In genomic region chr7:25597881-25598456, GRCh38 we compare ENCODE assay signal across 18 cellular contexts.
DNase-seq lines count a peak whose midpoint lies in the region; ATAC-seq, FAIRE-seq and TF ChIP-seq lines count a peak whose summit lies in the region.
"Had no signal": no experiment of that assay in that cellular context is flagged by ENCODE, and none has a peak within 500 bp of the region (broad histone marks: within the 10 kb centered on the region; RNA-seq: fewer than 3 reads in every experiment).

No MANE protein-coding gene starts in this region.

- H2AFZ ChIP-seq in HepG2 (ENCODE audit: low read length), result no peak overlapping the region

- CTCF ChIA-PET in HepG2 (lab: Yijun Ruan, JAX; ENCODE audit: low intra/inter-chr PET ratio, low total read pairs), result no interaction called here

- peak overlapping the region in 1 of 2 donors; percentile 1 for H3K27ac ChIP-seq in right atrium auricular region
- no peak overlapping the region for H3K27ac ChIP-seq in HepG2 (ENCODE audit: extremely low read length, insufficient read depth, low read length)
- peak overlapping the region; percentile 6 to 52 for H3K27ac ChIP-seq in tibial artery
- H3K27ac ChIP-seq: vagina had no signal

- no peak overlapping the region for H3K4me2 ChIP-seq in HepG2 (ENCODE audit: low read depth, low read length)

- in situ Hi-C loops in HepG2 (cut with HindIII; ENCODE audit: extremely low pct_ligation_motif_present, low pct_unique_long_range_greater_than_20kb) (no loop called here), GM13976 (cut with MboI; ENCODE audit: low sequenced_read_pairs, unreplicated experiment) (no loop called here)

- DNase-seq in Right ventricle myocardium superior (peak; percentile 41), right atrium auricular region (ENCODE audit: low spot score) (no peak), RPMI7951 (ENCODE audit: low read depth) (peak; percentile 3), HepG2 (ENCODE audit: low spot score) (peak; percentile 10), tibial artery (peak; percentile 63 to 78), GM13976 (ENCODE audit: low spot score) (no peak)
- DNase-seq: activated CD8-positive, alpha-beta T cell treated with anti-CD3 and anti-CD28 coated beads, Interleukin-2, amount 10 ng/mL, durations not matched to agents 7 days and 5 days; activated T-cell treated with anti-CD3 and anti-CD28 coated beads, Interleukin-2, amount 50 U/mL, for 72 hours; cerebellar nuclear complex; hypothalamus; NCI-H1694 treated with DMSO at 0.1 percent for 48 hours; posterior cingulate gyrus; stimulated activated naive CD4-positive, alpha-beta T cell had no signal

- TF ChIP-seq CTCF in right atrium auricular region (IDR thresholded peaks at IDR 0.05) (no peak), HepG2 (CRISPR knock-in tag; IDR thresholded peaks at IDR 0.05) (no peak), tibial artery (IDR thresholded peaks at IDR 0.05) (no peak), GM13976 (IDR thresholded peaks at IDR 0.05; ENCODE audit: borderline replicate concordance, control extremely low read depth, extremely low read depth, insufficient read depth, missing control alignments) (no peak)

- TF ChIP-seq EP300 in HepG2 (IDR thresholded peaks at IDR 0.05; ENCODE audit: low read depth in 2 of 2, low read length in 2 of 2), result no peak
- no peak for TF ChIP-seq EP300 in HepG2 (CRISPR knock-in tag; IDR thresholded peaks at IDR 0.05; ENCODE audit: borderline replicate concordance)

- peak; percentile 49 for ATAC-seq in Right ventricle myocardium superior (ENCODE audit: poor library complexity)
- peak; percentile 74 for ATAC-seq in HepG2
- no peak for ATAC-seq in GM21515 (IDR thresholded peaks at IDR 0.05; ENCODE audit: unreplicated experiment)
- no peak for ATAC-seq in GM21737 (IDR thresholded peaks at IDR 0.05; ENCODE audit: unreplicated experiment)
- ATAC-seq: activated CD8-positive, alpha-beta T cell treated with anti-CD3 and anti-CD28 coated beads, Interleukin-2, amount 10 ng/mL, durations not matched to agents 7 days and 5 days; Panc1 had no signal

- H3K36me3 ChIP-seq in right atrium auricular region (no peaks in the 10 kb centered on the region), HepG2 (replicated peaks in 1 of 2; ENCODE audit: control insufficient read depth in 1 of 2, insufficient read depth in 2 of 2, low read length in 2 of 2) (no peaks in the 10 kb centered on the region), tibial artery (no peaks in the 10 kb centered on the region)
- H3K36me3 ChIP-seq: vagina had no signal

- 2% methylated on average over 7 of the region's 7 CpGs for WGBS in HepG2 (ENCODE audit: low lambda C conversion rate)

- no peaks in the 10 kb centered on the region for H3K9me3 ChIP-seq in right atrium auricular region
- H3K9me3 ChIP-seq in HepG2 (ENCODE audit: low read length), result no peaks in the 10 kb centered on the region
- H3K9me3 ChIP-seq in tibial artery, result no peaks in the 10 kb centered on the region
- H3K9me3 ChIP-seq: vagina had no signal

- H4K20me1 ChIP-seq in HepG2 (ENCODE audit: insufficient read depth, low read length), result no peaks in the 10 kb centered on the region

- TF ChIP-seq POLR2A in HepG2 (IDR thresholded peaks at IDR 0.05; ENCODE audit: insufficient read depth in 1 of 2, low read depth in 2 of 2, low read length in 2 of 2), result no peak

- H3K4me3 ChIP-seq in right atrium auricular region (no peak overlapping the region), HepG2 (replicated peaks in 1 of 3; ENCODE audit: insufficient read depth in 1 of 3, low read depth in 2 of 3, low read length in 3 of 3) (no peak overlapping the region), tibial artery (no peak overlapping the region)
- H3K4me3 ChIP-seq: vagina had no signal

- H3K4me1 ChIP-seq in right atrium auricular region (peaks cover 0 to 4% of the 10 kb centered on the region in 2 donors), HepG2 (ENCODE audit: insufficient read depth, low read length) (no peaks in the 10 kb centered on the region), tibial artery (peaks cover 0 to 15% (median 2%) of the 10 kb centered on the region in 4 donors)
- H3K4me1 ChIP-seq: vagina had no signal

- no peak for FAIRE-seq in HepG2 (lab: Jason Lieb, UNC)
- FAIRE-seq: H54 had no signal

- no peak for TF ChIP-seq RAD21 in HepG2 (CRISPR knock-in tag; IDR thresholded peaks at IDR 0.05)

- BruUV-seq in HepG2 (replicated peaks; lab: Mats Ljungman, UMichigan), result no TSS peak

- H3K79me2 ChIP-seq in HepG2 (ENCODE audit: insufficient read depth, low read length), result no peaks in the 10 kb centered on the region

- H3K27me3 ChIP-seq in right atrium auricular region, result no peaks in the 10 kb centered on the region
- peaks cover 0 to 3% of the 10 kb centered on the region in 2 experiments; a peak in 1 of 5 replicates for H3K27me3 ChIP-seq in HepG2 (ENCODE audit: control insufficient read depth in 1 of 2, insufficient read depth in 2 of 2, low read length in 2 of 2)
- no peaks in the 10 kb centered on the region for H3K27me3 ChIP-seq in tibial artery
- H3K27me3 ChIP-seq: vagina had no signal

- POLR2A ChIA-PET in HepG2 (lab: Yijun Ruan, JAX), result no interaction called here

- H3K9ac ChIP-seq in HepG2 (ENCODE audit: insufficient read depth, low read depth, low read length), result no peak overlapping the region

- intact Hi-C loops in Right ventricle myocardium superior (cut with DNase I) (no loop called here), HepG2 (cut with micrococcal nuclease; ENCODE audit: unreplicated experiment) (no loop called here), tibial artery (cut with DNase I; ENCODE audit: low total_unique reads) (no loop called here)

TF ChIP-seq in HepG2, 621 proteins besides CTCF, POLR2A, EP300 and RAD21:
- no peak for TF ChIP-seq ZNF564 (CRISPR knock-in tag; IDR thresholded peaks at IDR 0.05)
- TF ChIP-seq HNRNPUL1 (IDR thresholded peaks at IDR 0.05; ENCODE audit: low read depth, low read length), result no peak
- no peak for TF ChIP-seq ZNF747 (CRISPR knock-in tag; IDR thresholded peaks at IDR 0.05; ENCODE audit: borderline replicate concordance)
- 0 out of 2 replicates have a peak, but pooled peaks have one; percentile 22 for TF ChIP-seq CEBPG (CRISPR knock-in tag; IDR thresholded peaks at IDR 0.05)
- TF ChIP-seq, protein P1, sequence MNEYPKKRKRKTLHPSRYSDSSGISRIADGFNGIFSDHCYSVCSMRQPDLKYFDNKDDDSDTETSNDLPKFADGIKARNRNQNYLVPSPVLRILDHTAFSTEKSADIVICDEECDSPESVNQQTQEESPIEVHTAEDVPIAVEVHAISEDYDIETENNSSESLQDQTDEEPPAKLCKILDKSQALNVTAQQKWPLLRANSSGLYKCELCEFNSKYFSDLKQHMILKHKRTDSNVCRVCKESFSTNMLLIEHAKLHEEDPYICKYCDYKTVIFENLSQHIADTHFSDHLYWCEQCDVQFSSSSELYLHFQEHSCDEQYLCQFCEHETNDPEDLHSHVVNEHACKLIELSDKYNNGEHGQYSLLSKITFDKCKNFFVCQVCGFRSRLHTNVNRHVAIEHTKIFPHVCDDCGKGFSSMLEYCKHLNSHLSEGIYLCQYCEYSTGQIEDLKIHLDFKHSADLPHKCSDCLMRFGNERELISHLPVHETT (CRISPR knock-in tag; conservative IDR thresholded peaks at IDR 0.05), result no peak
- TF ChIP-seq FOXJ3 (CRISPR knock-in tag; IDR thresholded peaks at IDR 0.05; ENCODE audit: borderline replicate concordance), result no peak
- no peak for TF ChIP-seq ZNF598 (CRISPR knock-in tag; IDR thresholded peaks at IDR 0.05; ENCODE audit: borderline replicate concordance)
- TF ChIP-seq KLF6 (CRISPR knock-in tag; IDR thresholded peaks at IDR 0.05), result no peak
- peak; percentile 77 for TF ChIP-seq CEBPB (IDR thresholded peaks at IDR 0.05; ENCODE audit: borderline replicate concordance, low read depth, low read length)
- no peak for TF ChIP-seq ZNF749 (CRISPR knock-in tag; IDR thresholded peaks at IDR 0.05; ENCODE audit: borderline replicate concordance)
- TF ChIP-seq PRMT3 (CRISPR knock-in tag; IDR thresholded peaks at IDR 0.05; ENCODE audit: borderline replicate concordance, low read depth), result no peak
- no peak for TF ChIP-seq NAIF1 (CRISPR knock-in tag; IDR thresholded peaks at IDR 0.05; ENCODE audit: borderline replicate concordance)
- no peak for TF ChIP-seq HDAC1 (CRISPR knock-in tag; IDR thresholded peaks at IDR 0.05)
- TF ChIP-seq ZNF841 (CRISPR knock-in tag; IDR thresholded peaks at IDR 0.05; ENCODE audit: borderline replicate concordance), result no peak
- no peak for TF ChIP-seq THYN1 (CRISPR knock-in tag; IDR thresholded peaks at IDR 0.05; ENCODE audit: borderline replicate concordance, low read depth)
- no peak for TF ChIP-seq HMG20A (CRISPR knock-in tag; IDR thresholded peaks at IDR 0.05; ENCODE audit: borderline replicate concordance)
- TF ChIP-seq ELF3 (CRISPR knock-in tag; IDR thresholded peaks at IDR 0.05), result 0 out of 2 replicates have a peak, but pooled peaks have one; percentile 14
- TF ChIP-seq ZBTB3 (CRISPR knock-in tag; IDR thresholded peaks at IDR 0.05; ENCODE audit: borderline replicate concordance, low read depth), result no peak

Comparison
In these comparisons a context has a peak if more than half of its experiments do, and no peak if none do; other contexts are left out.
1. DNase-seq: peak in Right ventricle myocardium superior (single experiment), RPMI7951 (single experiment), HepG2 (single experiment) and tibial artery (2 of 2); none in right atrium auricular region (single experiment) and GM13976 (single experiment).
2. ATAC-seq: peak in Right ventricle myocardium superior (single experiment) and HepG2 (single experiment); none in GM21515 (single experiment) and GM21737 (single experiment).